Comparison of ENCODE assay signal across 6 cellular contexts in the genomic region with DNA sequence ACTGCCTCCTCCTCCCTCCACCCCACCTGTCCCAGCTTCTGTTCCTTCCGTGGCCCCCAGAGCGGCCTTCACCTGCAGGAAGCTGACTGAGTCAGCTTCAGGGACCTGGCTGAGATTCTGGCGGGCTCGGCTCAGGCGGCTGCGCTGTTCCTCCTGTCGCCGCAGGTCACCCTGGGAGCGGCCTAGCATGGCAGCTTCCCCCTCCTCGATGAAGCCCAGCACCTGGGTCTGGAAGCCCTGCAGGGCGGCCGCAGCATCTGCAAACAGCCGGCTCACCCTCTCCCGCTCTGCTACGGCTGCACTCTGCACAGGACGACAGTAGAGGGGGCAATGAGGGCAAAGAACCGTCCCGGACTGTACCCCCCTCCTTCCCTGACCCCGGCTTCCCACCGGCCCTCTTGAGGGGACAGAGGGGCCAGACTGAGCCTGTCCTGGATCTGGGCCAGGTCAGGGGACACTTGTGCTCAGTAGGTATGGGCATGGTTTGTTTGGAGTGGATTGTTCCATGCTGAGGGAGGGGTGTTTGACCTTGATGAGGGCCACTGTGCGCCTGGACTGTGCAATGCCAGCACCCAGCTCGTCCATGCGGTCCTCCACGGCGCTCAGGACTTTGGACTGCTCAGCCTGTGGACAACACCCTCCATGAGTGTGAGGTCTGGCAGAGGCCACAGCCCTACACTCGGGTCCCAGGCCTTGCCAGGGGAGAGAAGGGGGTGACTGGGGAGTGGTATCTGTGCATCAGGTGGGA. TPM values are rescaled to one million over a fixed set of nuclear protein-coding genes. Genes with fewer than 3 reads are reported as not detected.
DNase-seq lines count a peak whose midpoint lies in the region; ATAC-seq, FAIRE-seq and TF ChIP-seq lines count a peak whose summit lies in the region.

No MANE protein-coding gene starts in this region.

- H3K79me2 ChIP-seq in OCI-LY7 (ENCODE audit: insufficient read depth, low read depth, low read length) (no peaks in the 10 kb centered on the region), GM12878 (ENCODE audit: control insufficient read depth, insufficient read depth, low read length) (no peaks in the 10 kb centered on the region)

- TF ChIP-seq CTCF in OCI-LY7 (conservative IDR thresholded peaks at IDR 0.05; ENCODE audit: low read length) (peak; percentile 77), GM12878 (IDR thresholded peaks at IDR 0.05 in 2 of 3, conservative IDR thresholded peaks at IDR 0.05 in 1 of 3; ENCODE audit: control insufficient read depth in 2 of 3, extremely low read depth in 1 of 3, insufficient read depth in 1 of 3, low read depth in 3 of 3, low read length in 3 of 3) (peak; percentile 37 to 40 (median 38); a peak in 3 of 6 replicates), natural killer cell (IDR thresholded peaks at IDR 0.05) (no peak)

- FAIRE-seq in GM12878 (lab: Jason Lieb, UNC): peak; percentile 13

- RAD21 ChIA-PET in GM12878 (lab: Charles Lee; ENCODE audit: unreplicated experiment): interaction anchor here (0.8 to 2.4 kb wide), 7 partner anchors 12 to 112 kb away, joined by 3 to 16 read pairs (median 5); partner anchors contain the start of genes GALK1, TRIM65 and WBP2

- peak; percentile 69 for ATAC-seq in GM12878
- peak; percentile 18 to 26 (median 21) for ATAC-seq in natural killer cell
- ATAC-seq in GM21381 (IDR thresholded peaks at IDR 0.05; ENCODE audit: unreplicated experiment): no peak

- no peak for TF ChIP-seq RAD21 in GM12878 (IDR thresholded peaks at IDR 0.05; ENCODE audit: insufficient read depth, low read depth, low read length)

- peak overlapping the region; percentile 13; the same call in 1 of the 2 replicates for H3K9ac ChIP-seq in GM12878 (ENCODE audit: control insufficient read depth, insufficient read depth, low read length)

- H3K9me2 ChIP-seq in OCI-LY7 (ENCODE audit: insufficient read depth, low read length): no peaks in the 10 kb centered on the region

- POLR2A ChIA-PET in OCI-LY7 (lab: Charles Lee): interaction anchor here (0.6 to 3.5 kb wide), 13 partner anchors 9 to 891 kb away, joined by 3 to 28 read pairs (median 5); partner anchors contain the start of gene WBP2
- POLR2A ChIA-PET in GM12878 (lab: Charles Lee): interaction anchor here (0.5 to 3.7 kb wide), 10 partner anchors 12 to 476 kb away, joined by 3 to 27 read pairs (median 5); partner anchors contain the start of genes UNC13D and WBP2

- peaks cover 2% of the 10 kb centered on the region in 2 experiments for H3K27me3 ChIP-seq in GM12878 (replicated peaks in 1 of 2; ENCODE audit: control insufficient read depth in 2 of 2, insufficient read depth in 2 of 2, low read length in 1 of 2)

- H3K4me1 Mint-ChIP-seq in natural killer cell: peaks cover 18 to 22% of the 10 kb centered on the region in 2 donors

- H2AFZ ChIP-seq in OCI-LY7 (ENCODE audit: low read length) (peak overlapping the region; percentile 70), GM12878 (ENCODE audit: control insufficient read depth, low read depth, low read length) (peak overlapping the region; percentile 61)

- SMC1A ChIA-PET in GM12878 (lab: Charles Lee; ENCODE audit: uncharacterized antibody, unreplicated experiment): interaction anchor here (0.9 to 1.9 kb wide), 10 partner anchors 11 to 123 kb away, joined by 3 to 8 read pairs (median 6); partner anchors contain the start of genes GALK1, TRIM65, UNC13D and WBP2

- H3K9me3 Mint-ChIP-seq in natural killer cell: no peaks in the 10 kb centered on the region

- DNase-seq in DMS153 (lab: John Stamatoyannopoulos, UW): peak; percentile 92
- peak; percentile 96 for DNase-seq in OCI-LY7 (ENCODE audit: low spot score)
- no peak for DNase-seq in GM12878 (ENCODE audit: low read depth, low spot score)
- no peak for DNase-seq in natural killer cell
- DNase-seq in dedifferentiated amniotic fluid mesenchymal stem cell (ENCODE audit: extremely low spot score): no peak

- peaks cover 41% of the 10 kb centered on the region for H3K4me1 ChIP-seq in OCI-LY7 (ENCODE audit: insufficient read depth, low read length, poor library complexity, severe bottlenecking)
- peaks cover 25% of the 10 kb centered on the region for H3K4me1 ChIP-seq in GM12878 (ENCODE audit: control insufficient read depth, insufficient read depth, low read length)

- no peaks in the 10 kb centered on the region for H3K36me3 Mint-ChIP-seq in natural killer cell

- peak overlapping the region; percentile 91 for H3K4me2 ChIP-seq in OCI-LY7 (ENCODE audit: low read length)
- peak overlapping the region; percentile 92 for H3K4me2 ChIP-seq in GM12878 (ENCODE audit: control insufficient read depth, insufficient read depth)

- H3K4me3 Mint-ChIP-seq in natural killer cell: peak overlapping the region; percentile 87

- H3K27ac Mint-ChIP-seq in natural killer cell: peak overlapping the region in 1 of 2 donors; percentile 83

- 8% methylated on average over 26 of the region's 26 CpGs for WGBS in GM12878 (ENCODE audit: insufficient coverage, insufficient replicate concordance, low lambda C conversion rate, missing lambda C conversion rate)

- peak; percentile 57 for TF ChIP-seq POLR2A in GM12878 (IDR thresholded peaks at IDR 0.05; ENCODE audit: low read depth, low read length)

- H3K27me3 Mint-ChIP-seq in natural killer cell (ENCODE audit: low read depth in 2 of 2): peaks cover 0 to 18% of the 10 kb centered on the region in 2 donors

- in situ Hi-C loops in GM12878 (cut with MboI): no loop called here

- intact Hi-C loops in OCI-LY7 (cut with micrococcal nuclease; ENCODE audit: unreplicated experiment) (loop anchor here (1.0 kb wide), 3 partner anchors 20 to 103 kb away; partner anchors contain the start of genes ACOX1, TEN1, TRIM65 and WBP2), GM12878 (cut with micrococcal nuclease; ENCODE audit: unreplicated experiment) (no loop called here), natural killer cell (cut with micrococcal nuclease) (no loop called here)

- TSS peak; percentile 52 for BruUV-seq in OCI-LY7 (replicated peaks; lab: Mats Ljungman, UMichigan)
- no TSS peak for BruUV-seq in GM12878 (replicated peaks; lab: Mats Ljungman, UMichigan)

- H3K27ac ChIP-seq in OCI-LY7 (ENCODE audit: low read depth, low read length, poor library complexity, severe bottlenecking) (peak overlapping the region; percentile 82), GM12878 (ENCODE audit: control insufficient read depth, insufficient read depth) (no peak overlapping the region)

- 0 out of 2 replicates have a peak, but pooled peaks cover 7% of the 10 kb centered on the region for H3K36me3 ChIP-seq in OCI-LY7 (ENCODE audit: insufficient read depth, low read length)
- H3K36me3 ChIP-seq in GM12878 (ENCODE audit: control insufficient read depth in 2 of 2, insufficient read depth in 2 of 2, low read length in 1 of 2): no peaks in the 10 kb centered on the region

- CTCF ChIA-PET in OCI-LY7 (lab: Charles Lee; ENCODE audit: unreplicated experiment): interaction anchor here (0.8 to 1.3 kb wide), 7 partner anchors 12 to 624 kb away, joined by 3 to 5 read pairs (median 4); no protein-coding TSS in a partner anchor
- CTCF ChIA-PET in GM12878 (lab: Yijun Ruan, JAX): interaction anchor here (0.7 to 7.9 kb wide), 19 partner anchors 8 to 223 kb away, joined by 3 to 81 read pairs (median 4); partner anchors contain the start of genes GALK1, MRPL38 and TRIM65

- no peaks in the 10 kb centered on the region for H3K9me3 ChIP-seq in OCI-LY7 (ENCODE audit: low read length)
- H3K9me3 ChIP-seq in GM12878 (replicated peaks; ENCODE audit: control insufficient read depth, insufficient read depth, low read length): no peaks in the 10 kb centered on the region

- H4K20me1 ChIP-seq in OCI-LY7 (ENCODE audit: insufficient read depth, low read length): no peaks in the 10 kb centered on the region
- H4K20me1 ChIP-seq in GM12878 (ENCODE audit: control insufficient read depth, insufficient read depth): no peaks in the 10 kb centered on the region

- TF ChIP-seq EP300 in GM12878 (IDR thresholded peaks at IDR 0.05; ENCODE audit: borderline replicate concordance in 1 of 2, control insufficient read depth in 1 of 2, low read depth in 2 of 2, low read length in 2 of 2): no peak

- H3K4me3 ChIP-seq in OCI-LY7 (ENCODE audit: low read depth, low read length, poor library complexity, severe bottlenecking) (peak overlapping the region; percentile 71), GM12878 (peak overlapping the region; percentile 38; the same call in 1 of the 2 replicates)

RNA-seq across cellular contexts. Expression of gene TRIM47, which starts 2.0 kb away (rescaled TPM):
- 32.7 and 41.9 TPM in 2 replicates for total RNA-seq in OCI-LY7 (2014; rRNA removed; shearing (Covaris generic))
- total RNA-seq in OCI-LY7 (2022): 21.6 and 25.9 TPM in 2 replicates
- total RNA-seq in GM12878 (2013; cell fraction: nucleolus; rRNA removed): 4.6 and 7.4 TPM in 2 replicates
- total RNA-seq in GM12878 (2014; rRNA removed): 9.6 and 9.8 TPM in 2 replicates
- total RNA-seq in GM12878 (2014; rRNA removed; fragmentation: Illumina TruSeq; extraction: Trizol): 3.7 and 4.3 TPM in 2 replicates
- 8.6 and 9.8 TPM in 2 replicates for total RNA-seq in GM12878 (2021)
- polyA plus RNA-seq in GM12878 (2011; ENCODE audit: low read depth): 0.16 TPM
- polyA plus RNA-seq in GM12878 (2011; rRNA removed): 0.12 and 0.35 TPM in 2 replicates
- 0.64 and 0.93 TPM in 2 replicates for polyA plus RNA-seq in GM12878 (2011; cell fraction: cytosol; rRNA removed)
- 0.48 and 1.5 TPM in 2 replicates for polyA plus RNA-seq in GM12878 (2011; cell fraction: nucleus; rRNA removed)
- 0.67 and 0.97 TPM in 2 replicates for polyA plus RNA-seq in GM12878 (2012)
- polyA plus RNA-seq in GM12878 (2014; fragmentation: Illumina TruSeq; extraction: Trizol): 0.84 and 4.6 TPM in 2 replicates
- 1 to 10 TPM in 1 of 2 experiments, under 1 TPM in 1; 0.79 to 1.8 TPM for polyA plus RNA-seq in GM12878 (2014; fragmentation: Nextera tagmentation; extraction: Ambion mirVana)
- polyA plus RNA-seq in GM12878 (2014; rRNA removed): 8.4 and 11.3 TPM in 2 replicates
- polyA plus RNA-seq in GM12878 (2016; fragmentation: Nextera tagmentation; extraction: Ambion mirVana): 1 to 10 TPM; 6.1 to 9.7 TPM
- polyA minus RNA-seq in GM12878 (2011; rRNA and poly(A)+ RNA removed): not detected in 2 replicates
- polyA minus RNA-seq in GM12878 (2011; cell fraction: cytosol; rRNA and poly(A)+ RNA removed): 0.73 TPM in 1 of 2 replicates, not detected in the other
- 0.96 and 0.97 TPM in 2 replicates for polyA minus RNA-seq in GM12878 (2011; cell fraction: nucleus; rRNA and poly(A)+ RNA removed)
- total RNA-seq in natural killer cell: 1 to 10 TPM; 1.2 to 2.5 (median 2.0) TPM

RNA-seq across cellular contexts. Expression of gene TRIM65, which starts 20.4 kb away (rescaled TPM):
- total RNA-seq in OCI-LY7 (2014; rRNA removed; shearing (Covaris generic)): 45.0 and 54.2 TPM in 2 replicates
- total RNA-seq in OCI-LY7 (2022): 60.4 and 62.9 TPM in 2 replicates
- total RNA-seq in GM12878 (2013; cell fraction: nucleolus; rRNA removed): 10.6 and 14.1 TPM in 2 replicates
- 21.0 and 26.0 TPM in 2 replicates for total RNA-seq in GM12878 (2014; rRNA removed)
- total RNA-seq in GM12878 (2014; rRNA removed; fragmentation: Illumina TruSeq; extraction: Trizol): 10.1 and 11.6 TPM in 2 replicates
- total RNA-seq in GM12878 (2021): 21.8 and 23.0 TPM in 2 replicates
- polyA plus RNA-seq in GM12878 (2011; ENCODE audit: low read depth): 3.9 TPM
- polyA plus RNA-seq in GM12878 (2011; rRNA removed): 3.9 and 6.0 TPM in 2 replicates
- polyA plus RNA-seq in GM12878 (2011; cell fraction: cytosol; rRNA removed): 7.4 and 8.5 TPM in 2 replicates
- 6.4 and 8.0 TPM in 2 replicates for polyA plus RNA-seq in GM12878 (2011; cell fraction: nucleus; rRNA removed)
- 7.9 and 8.1 TPM in 2 replicates for polyA plus RNA-seq in GM12878 (2012)
- 7.2 and 10.0 TPM in 2 replicates for polyA plus RNA-seq in GM12878 (2014; fragmentation: Illumina TruSeq; extraction: Trizol)
- polyA plus RNA-seq in GM12878 (2014; fragmentation: Nextera tagmentation; extraction: Ambion mirVana): 1 to 10 TPM; 1.4 to 3.8 TPM
- 18.8 and 19.5 TPM in 2 replicates for polyA plus RNA-seq in GM12878 (2014; rRNA removed)
- polyA plus RNA-seq in GM12878 (2016; fragmentation: Nextera tagmentation; extraction: Ambion mirVana): 10 to 100 TPM in 1 of 2 experiments, 1 to 10 TPM in 1; 3.2 to 16.2 TPM
- polyA minus RNA-seq in GM12878 (2011; rRNA and poly(A)+ RNA removed): 2.4 and 6.8 TPM in 2 replicates
- polyA minus RNA-seq in GM12878 (2011; cell fraction: cytosol; rRNA and poly(A)+ RNA removed): 2.0 and 2.1 TPM in 2 replicates
- 2.2 and 4.6 TPM in 2 replicates for polyA minus RNA-seq in GM12878 (2011; cell fraction: nucleus; rRNA and poly(A)+ RNA removed)
- total RNA-seq in natural killer cell: 10 to 100 TPM; 19.2 to 26.9 (median 22.5) TPM

RNA-seq across cellular contexts. Expression of gene WBP2, which starts 21.2 kb away (rescaled TPM):
- total RNA-seq in OCI-LY7 (2014; rRNA removed; shearing (Covaris generic)): 24.1 and 29.9 TPM in 2 replicates
- total RNA-seq in OCI-LY7 (2022) (117 and 123 TPM in 2 replicates), GM12878 (2014; rRNA removed) (26.0 and 28.4 TPM in 2 replicates), GM12878 (2014; rRNA removed; fragmentation: Illumina TruSeq; extraction: Trizol) (11.8 and 12.1 TPM in 2 replicates), GM12878 (2021) (53.9 and 56.4 TPM in 2 replicates), natural killer cell (100 to 1,000 TPM in 1 of 3 donors, 10 to 100 TPM in 2; 81.1 to 106 (median 95.2) TPM)
- 24.5 and 27.7 TPM in 2 replicates for total RNA-seq in GM12878 (2013; cell fraction: nucleolus; rRNA removed)
- polyA plus RNA-seq in GM12878 (2011; ENCODE audit: low read depth): 45.2 TPM
- polyA plus RNA-seq in GM12878 (2011; rRNA removed) (12.7 and 18.6 TPM in 2 replicates), GM12878 (2014; fragmentation: Illumina TruSeq; extraction: Trizol) (40.8 and 53.4 TPM in 2 replicates), GM12878 (2014; fragmentation: Nextera tagmentation; extraction: Ambion mirVana) (1 to 10 TPM; 1.5 to 3.0 TPM), GM12878 (2014; rRNA removed) (26.6 and 30.9 TPM in 2 replicates), GM12878 (2016; fragmentation: Nextera tagmentation; extraction: Ambion mirVana) (10 to 100 TPM; 49.8 to 57.3 TPM)
- polyA plus RNA-seq in GM12878 (2011; cell fraction: cytosol; rRNA removed): 18.8 and 21.9 TPM in 2 replicates
- 60.2 and 65.4 TPM in 2 replicates for polyA plus RNA-seq in GM12878 (2011; cell fraction: nucleus; rRNA removed)
- polyA plus RNA-seq in GM12878 (2012): 80.3 and 82.1 TPM in 2 replicates
- 20.7 and 21.9 TPM in 2 replicates for polyA minus RNA-seq in GM12878 (2011; rRNA and poly(A)+ RNA removed)
- polyA minus RNA-seq in GM12878 (2011; cell fraction: cytosol; rRNA and poly(A)+ RNA removed): 11.9 and 13.1 TPM in 2 replicates
- polyA minus RNA-seq in GM12878 (2011; cell fraction: nucleus; rRNA and poly(A)+ RNA removed): 21.2 and 23.5 TPM in 2 replicates

RNA-seq across cellular contexts. Expression of gene MRPL38, which starts 28.3 kb away (rescaled TPM):
- total RNA-seq in OCI-LY7 (2014; rRNA removed; shearing (Covaris generic)): 91.9 and 112 TPM in 2 replicates
- total RNA-seq in OCI-LY7 (2022) (175 and 198 TPM in 2 replicates), GM12878 (2014; rRNA removed) (39.3 and 43.8 TPM in 2 replicates), GM12878 (2014; rRNA removed; fragmentation: Illumina TruSeq; extraction: Trizol) (49.3 and 52.1 TPM in 2 replicates), GM12878 (2021) (145 and 161 TPM in 2 replicates), natural killer cell (100 to 1,000 TPM in 1 of 3 donors, 10 to 100 TPM in 2; 68.6 to 110 (median 96.7) TPM)
- 53.2 and 65.9 TPM in 2 replicates for total RNA-seq in GM12878 (2013; cell fraction: nucleolus; rRNA removed)
- 17.8 TPM for polyA plus RNA-seq in GM12878 (2011; ENCODE audit: low read depth)
- polyA plus RNA-seq in GM12878 (2011; rRNA removed) (21.8 and 54.1 TPM in 2 replicates), GM12878 (2014; fragmentation: Illumina TruSeq; extraction: Trizol) (13.1 and 44.1 TPM in 2 replicates), GM12878 (2014; fragmentation: Nextera tagmentation; extraction: Ambion mirVana) (10 to 100 TPM in 1 of 2 experiments, 1 to 10 TPM in 1; 6.6 to 20.1 TPM), GM12878 (2014; rRNA removed) (76.9 and 84.1 TPM in 2 replicates), GM12878 (2016; fragmentation: Nextera tagmentation; extraction: Ambion mirVana) (100 to 1,000 TPM; 204 to 205 TPM)
- polyA plus RNA-seq in GM12878 (2011; cell fraction: cytosol; rRNA removed): 63.0 and 88.7 TPM in 2 replicates
- 286 and 298 TPM in 2 replicates for polyA plus RNA-seq in GM12878 (2011; cell fraction: nucleus; rRNA removed)
- polyA plus RNA-seq in GM12878 (2012): 44.0 and 47.0 TPM in 2 replicates
- 25.1 and 39.7 TPM in 2 replicates for polyA minus RNA-seq in GM12878 (2011; rRNA and poly(A)+ RNA removed)
- 21.5 and 33.3 TPM in 2 replicates for polyA minus RNA-seq in GM12878 (2011; cell fraction: cytosol; rRNA and poly(A)+ RNA removed)
- 36.5 and 65.6 TPM in 2 replicates for polyA minus RNA-seq in GM12878 (2011; cell fraction: nucleus; rRNA and poly(A)+ RNA removed)

RNA-seq across cellular contexts. Expression of gene UNC13D, which starts 32.2 kb away (rescaled TPM):
- total RNA-seq in OCI-LY7 (2014; rRNA removed; shearing (Covaris generic)): 7.1 and 8.0 TPM in 2 replicates
- total RNA-seq in OCI-LY7 (2022) (12.2 and 17.8 TPM in 2 replicates), GM12878 (2014; rRNA removed) (37.9 and 45.2 TPM in 2 replicates), GM12878 (2014; rRNA removed; fragmentation: Illumina TruSeq; extraction: Trizol) (10.0 and 10.3 TPM in 2 replicates), GM12878 (2021) (58.6 and 63.9 TPM in 2 replicates), natural killer cell (100 to 1,000 TPM; 269 to 279 (median 277) TPM)
- total RNA-seq in GM12878 (2013; cell fraction: nucleolus; rRNA removed): 128 and 142 TPM in 2 replicates
- 46.6 TPM for polyA plus RNA-seq in GM12878 (2011; ENCODE audit: low read depth)
- polyA plus RNA-seq in GM12878 (2011; rRNA removed) (9.2 and 15.5 TPM in 2 replicates), GM12878 (2014; fragmentation: Illumina TruSeq; extraction: Trizol) (4.0 and 14.4 TPM in 2 replicates), GM12878 (2014; fragmentation: Nextera tagmentation; extraction: Ambion mirVana) (1 to 10 TPM in 1 of 2 experiments, under 1 TPM in 1; 0.32 to 1.6 TPM), GM12878 (2014; rRNA removed) (37.1 and 46.0 TPM in 2 replicates), GM12878 (2016; fragmentation: Nextera tagmentation; extraction: Ambion mirVana) (10 to 100 TPM; 34.9 to 37.4 TPM)
- 11.1 and 15.5 TPM in 2 replicates for polyA plus RNA-seq in GM12878 (2011; cell fraction: cytosol; rRNA removed)
- 157 and 179 TPM in 2 replicates for polyA plus RNA-seq in GM12878 (2011; cell fraction: nucleus; rRNA removed)
- polyA plus RNA-seq in GM12878 (2012): 42.6 and 46.6 TPM in 2 replicates
- polyA minus RNA-seq in GM12878 (2011; rRNA and poly(A)+ RNA removed): 12.5 and 23.1 TPM in 2 replicates
- 9.7 and 12.6 TPM in 2 replicates for polyA minus RNA-seq in GM12878 (2011; cell fraction: cytosol; rRNA and poly(A)+ RNA removed)
- polyA minus RNA-seq in GM12878 (2011; cell fraction: nucleus; rRNA and poly(A)+ RNA removed): 47.1 and 66.4 TPM in 2 replicates

Comparison
In these comparisons a context has a peak if more than half of its experiments do, and no peak if none do; other contexts are left out.
1. DNase-seq: peak in DMS153 (single experiment) and OCI-LY7 (single experiment); none in GM12878 (single experiment), natural killer cell (single experiment) and dedifferentiated amniotic fluid mesenchymal stem cell (single experiment).